In the genomic region with DNA sequence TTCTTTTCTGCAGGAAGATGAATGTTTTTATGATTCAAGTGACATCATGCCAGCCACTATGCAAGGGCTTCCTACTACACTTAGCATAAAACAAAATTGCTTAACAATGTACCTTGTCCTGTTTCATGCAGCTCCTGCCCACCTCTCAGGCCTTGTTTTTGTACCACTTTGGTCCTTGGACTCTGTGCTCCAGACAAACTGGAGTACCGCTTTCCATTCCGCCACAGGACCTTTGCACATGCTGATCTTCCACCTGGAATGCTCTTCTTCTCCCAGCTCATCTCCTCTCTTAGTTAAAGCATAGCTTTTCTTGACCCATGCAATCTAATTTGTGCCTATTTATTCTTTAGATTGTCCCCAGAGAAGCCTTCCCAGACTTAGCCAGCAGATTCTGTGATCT, we compare ENCODE assay signal across 26 cellular contexts.
DNase-seq lines count a peak whose midpoint lies in the region; ATAC-seq, FAIRE-seq and TF ChIP-seq lines count a peak whose summit lies in the region.
"Had no signal": no experiment of that assay in that cellular context is flagged by ENCODE, and none has a peak within 500 bp of the region (broad histone marks: within the 10 kb centered on the region; RNA-seq: fewer than 3 reads in every experiment).

No MANE protein-coding gene starts in this region.

- 98% methylated on average over 2 of the region's 2 CpGs; no CpG with 5 or more reads in 1 of the 2 experiments for WGBS in H1 (ENCODE audit: extremely low coverage in 1 of 2, insufficient coverage in 1 of 2, insufficient read length in 1 of 2, insufficient replicate concordance in 2 of 2, low coverage in 1 of 2, low lambda C conversion rate in 2 of 2, missing lambda C conversion rate in 1 of 2), 2 experiments
- WGBS in liver = 74% methylated on average over 2 of the region's 2 CpGs

- no peak overlapping the region for H2AFZ ChIP-seq in H1 (ENCODE audit: low read length)

- H2BK15ac ChIP-seq in H1 (ENCODE audit: low read length) = no peak overlapping the region

- H3K18ac ChIP-seq in H1 (ENCODE audit: extremely low read depth, low read length) = no peak overlapping the region

- no peak overlapping the region for H3K4me2 ChIP-seq in H1 (ENCODE audit: insufficient read depth in 1 of 2, low read depth in 2 of 2, low read length in 2 of 2)
- H3K4me2 ChIP-seq: BLaER1 had no signal

- no peak for DNase-seq in H1 (ENCODE audit: low read depth in 1 of 2, low spot score in 2 of 2)
- DNase-seq: 8988T; ACHN; BE2C; C1 segment of cervical spinal cord; CD4-positive, alpha-beta memory T cell; CD4-positive, CD25-positive, alpha-beta regulatory T cell; CD8-positive, alpha-beta memory T cell; COR-L47; DMS 273 treated with DMSO at 0.1 percent for 48 hours; DMS153; DMS53; DMS79; DND-41; EL; GDM1 had no signal

- H3K27ac ChIP-seq in HEK293 (ENCODE audit: extremely low read depth, low read depth, low read length) = no peak overlapping the region
- H3K27ac ChIP-seq in H1 (ENCODE audit: low read depth, low read length) = no peak overlapping the region
- no peak overlapping the region for H3K27ac ChIP-seq in liver (ENCODE audit: low read depth in 1 of 2, low read length in 2 of 2)
- H3K27ac ChIP-seq: BLaER1 had no signal

- H3K9ac ChIP-seq in H1 (replicated peaks in 1 of 4; ENCODE audit: extremely low read depth in 1 of 4, low read depth in 3 of 4, low read length in 3 of 4) (no peak overlapping the region), liver (ENCODE audit: low read depth in 1 of 2, low read length in 2 of 2) (no peak overlapping the region)
- H3K9ac ChIP-seq: BLaER1 had no signal

- no peak overlapping the region for H3K23ac ChIP-seq in H1 (ENCODE audit: insufficient read length)

- H3K9me3 ChIP-seq in HEK293 (ENCODE audit: control insufficient read depth, insufficient read depth, low read depth, low read length) (no peaks in the 10 kb centered on the region), H1 (ENCODE audit: insufficient read depth in 2 of 2, low read depth in 1 of 2, low read length in 1 of 2) (no peaks in the 10 kb centered on the region), liver (ENCODE audit: control insufficient read depth in 4 of 4, low read length in 3 of 4) (no peaks in the 10 kb centered on the region)
- H3K9me3 ChIP-seq: BE2C, BLaER1 had no signal

- no peak overlapping the region for H4K8ac ChIP-seq in H1 (ENCODE audit: extremely low read depth, insufficient read depth, low read length)

- TF ChIP-seq RAD21 in H1 (IDR thresholded peaks at IDR 0.05 in 1 of 2, conservative IDR thresholded peaks at IDR 0.05 in 1 of 2; ENCODE audit: low read depth in 2 of 2, low read length in 2 of 2) = no peak
- no peak for TF ChIP-seq RAD21 in liver (IDR thresholded peaks at IDR 0.05)

- no peaks in the 10 kb centered on the region for H3K79me2 ChIP-seq in H1 (ENCODE audit: control insufficient read depth in 1 of 2, insufficient read depth in 2 of 2, low read length in 2 of 2)

- TF ChIP-seq POLR2A in H1 (IDR thresholded peaks at IDR 0.05; ENCODE audit: control extremely low read depth in 1 of 2, low read depth in 2 of 2, low read length in 2 of 2) = no peak

- no peak overlapping the region for H4K5ac ChIP-seq in H1 (ENCODE audit: insufficient read length, low read depth, low read length)

- no peak for ATAC-seq in HG03159 (IDR thresholded peaks at IDR 0.05; ENCODE audit: unreplicated experiment)
- ATAC-seq in GM18867 (IDR thresholded peaks at IDR 0.05; ENCODE audit: unreplicated experiment) = no peak
- ATAC-seq in HG02938 (IDR thresholded peaks at IDR 0.05; ENCODE audit: unreplicated experiment) = no peak
- ATAC-seq: GM12878 had no signal

- H2BK120ac ChIP-seq in H1 (replicated peaks; ENCODE audit: low read depth, low read length) = no peak overlapping the region

- no peak overlapping the region for H2AK5ac ChIP-seq in H1 (ENCODE audit: low read depth, low read length)

- H2BK12ac ChIP-seq in H1 (ENCODE audit: low read depth, low read length) = no peak overlapping the region

- FAIRE-seq in H1 (lab: Jason Lieb, UNC) = no peak
- FAIRE-seq: A204.1, GM12878, GM12892, GM18507 had no signal

- no peaks in the 10 kb centered on the region for H3K36me3 ChIP-seq in HEK293 (ENCODE audit: control insufficient read depth in 2 of 2, insufficient read depth in 1 of 2, low read length in 2 of 2)
- no peaks in the 10 kb centered on the region for H3K36me3 ChIP-seq in H1 (ENCODE audit: control insufficient read depth in 2 of 4, insufficient read depth in 4 of 4, low read length in 3 of 4)
- H3K36me3 ChIP-seq in liver (ENCODE audit: control insufficient read depth in 4 of 4, insufficient read depth in 3 of 4, low read depth in 1 of 4, low read length in 3 of 4) = no peaks in the 10 kb centered on the region
- H3K36me3 ChIP-seq: BE2C had no signal

- no peaks in the 10 kb centered on the region for H3K27me3 ChIP-seq in H1 (replicated peaks in 1 of 4; ENCODE audit: control insufficient read depth in 3 of 4, extremely low read depth in 1 of 4, insufficient read depth in 3 of 4, low read length in 3 of 4)
- H3K27me3 ChIP-seq in liver (ENCODE audit: control insufficient read depth in 4 of 4, insufficient read depth in 4 of 4, low read length in 3 of 4) = no peaks in the 10 kb centered on the region
- H3K27me3 ChIP-seq: BE2C, BLaER1 had no signal

- CTCF ChIA-PET in HEK293 (lab: Yijun Ruan, JAX) = interaction anchor here (0.6 to 1.1 kb wide), 2 partner anchors 40 to 1586 kb away, joined by 3 read pairs; no protein-coding TSS in a partner anchor
- CTCF ChIA-PET in H1 (lab: Charles Lee; ENCODE audit: partially characterized antibody) = no interaction called here

- TF ChIP-seq CTCF in HEK293 (tag by site-specific recombination; IDR thresholded peaks at IDR 0.05) = no peak
- no peak for TF ChIP-seq CTCF in H1 (IDR thresholded peaks at IDR 0.05; ENCODE audit: control extremely low read depth in 1 of 3, insufficient read depth in 1 of 3, low read depth in 1 of 3, low read length in 3 of 3)
- no peak for TF ChIP-seq CTCF in liver (IDR thresholded peaks at IDR 0.05; ENCODE audit: low read depth, low read length, missing input control)

- H2BK20ac ChIP-seq in H1 (ENCODE audit: low read length) = no peak overlapping the region

- TF ChIP-seq EP300 in H1 (IDR thresholded peaks at IDR 0.05; ENCODE audit: borderline replicate concordance in 1 of 2, low read depth in 2 of 2, low read length in 2 of 2) = no peak

- no peaks in the 10 kb centered on the region for H3K4me1 ChIP-seq in HEK293 (ENCODE audit: control insufficient read depth, insufficient read depth, low read length)
- H3K4me1 ChIP-seq in H1 (replicated peaks in 1 of 4; ENCODE audit: control insufficient read depth in 3 of 4, insufficient read depth in 4 of 4, low read length in 3 of 4) = no peaks in the 10 kb centered on the region
- peaks cover 4 to 12% (median 7%) of the 10 kb centered on the region in 4 donors for H3K4me1 ChIP-seq in liver (ENCODE audit: control insufficient read depth in 4 of 4, insufficient read depth in 4 of 4, low read length in 3 of 4)
- H3K4me1 ChIP-seq: BE2C had no signal

- no peaks in the 10 kb centered on the region for H4K20me1 ChIP-seq in H1 (replicated peaks in 1 of 2; ENCODE audit: control insufficient read depth in 1 of 2, insufficient read depth in 2 of 2, low read length in 2 of 2)
- H4K20me1 ChIP-seq: BLaER1 had no signal

- no peak overlapping the region for H3K56ac ChIP-seq in H1 (replicated peaks; ENCODE audit: insufficient read length, low read depth, low read length)

- H2BK5ac ChIP-seq in H1 (ENCODE audit: low read depth, low read length) = no peak overlapping the region

- no peak overlapping the region for H4K91ac ChIP-seq in H1 (replicated peaks; ENCODE audit: insufficient read length, low read length)

- H3K4me3 ChIP-seq in HEK293 (ENCODE audit: low read depth, low read length) = no peak overlapping the region
- H3K4me3 ChIP-seq in H1 (ENCODE audit: extremely low read depth in 1 of 4, insufficient read depth in 2 of 4, low read depth in 3 of 4, low read length in 4 of 4) = no peak overlapping the region
- H3K4me3 ChIP-seq in liver (ENCODE audit: low read depth in 1 of 3, low read length in 3 of 3) = no peak overlapping the region
- H3K4me3 ChIP-seq: BLaER1, GM12878 had no signal

- POLR2A ChIA-PET in HEK293 (lab: Yijun Ruan, JAX) (no interaction called here), H1 (lab: Charles Lee; ENCODE audit: partially characterized antibody) (no interaction called here)

- H3K14ac ChIP-seq in H1 (ENCODE audit: insufficient read length) = no peak overlapping the region

- H3K4ac ChIP-seq in H1 (replicated peaks; ENCODE audit: insufficient read length, low read depth, low read length) = no peak overlapping the region

- H3K23me2 ChIP-seq in H1 (ENCODE audit: low read depth, low read length) = no peaks in the 10 kb centered on the region; the same call in 1 of the 2 replicates

- no peaks in the 10 kb centered on the region for H3K79me1 ChIP-seq in H1 (ENCODE audit: low read depth, low read length)

TF ChIP-seq in HEK293, 187 proteins besides CTCF, POLR2A, EP300 and RAD21:
- TF ChIP-seq ZNF701 (tag by site-specific recombination; IDR thresholded peaks at IDR 0.05) (no peak), ZNF623 (tag by site-specific recombination; IDR thresholded peaks at IDR 0.05) (peak; percentile 92)

TF ChIP-seq in H1, 55 proteins besides CTCF, POLR2A, EP300 and RAD21 (continues in another document):
- TF ChIP-seq ATF2 (IDR thresholded peaks at IDR 0.05; ENCODE audit: low read length) = no peak

TF ChIP-seq in liver, 16 proteins besides CTCF, POLR2A, EP300 and RAD21:
- no peak for TF ChIP-seq YY1 (IDR thresholded peaks at IDR 0.05)
- TF ChIP-seq HNF4A (conservative IDR thresholded peaks at IDR 0.05) = peak; percentile 34 to 57
TF ChIP-seq in liver: peak in this region for 1.
